16 cellular contexts compared by ENCODE assay signal in genomic region chr2:38556007-38556801, GRCh38. TPM values are rescaled to one million over a fixed set of nuclear protein-coding genes. Genes with fewer than 3 reads are reported as not detected.
DNase-seq lines count a peak whose midpoint lies in the region; ATAC-seq lines count a peak whose summit lies in the region.
"Had no signal": no experiment of that assay in that cellular context is flagged by ENCODE, and none has a peak within 500 bp of the region (broad histone marks: within the 10 kb centered on the region; RNA-seq: fewer than 3 reads in every experiment).

No MANE protein-coding gene starts in this region.

- intact Hi-C loops in activated CD4-positive, alpha-beta memory T cell treated with anti-CD3 and anti-CD28 coated beads for 36 hours (cut with micrococcal nuclease): loop anchor here (2.0 kb wide), 1 partner anchor 17 kb away; no protein-coding TSS in a partner anchor
- intact Hi-C loops in activated T-helper 1 cell treated with anti-CD3 and anti-CD28 coated beads, Interleukin-12 subunit alpha, Interleukin-12 subunit beta, Interleukin-2, Interleukin-4 antibody, amounts not matched to agents 30 ng/mL and 10 ng/mL and 1 ng/mL, durations not matched to agents 14 hours and 24 hours and 36 hours (cut with micrococcal nuclease): no loop called here

- H3K36me3 Mint-ChIP-seq in activated CD4-positive, alpha-beta memory T cell treated with anti-CD3 and anti-CD28 coated beads for 36 hours: peaks cover 18% of the 10 kb centered on the region
- peaks cover 57% of the 10 kb centered on the region for H3K36me3 Mint-ChIP-seq in activated CD4-positive, alpha-beta memory T cell treated with anti-CD3 and anti-CD28 coated beads, Interleukin-2, amount 10 ng/mL, durations not matched to agents 7 days and 5 days (ENCODE audit: low read depth)
- H3K36me3 Mint-ChIP-seq in effector memory CD8-positive, alpha-beta T cell (ENCODE audit: insufficient read depth): peaks cover 4% of the 10 kb centered on the region
- peaks cover 50% of the 10 kb centered on the region for H3K36me3 Mint-ChIP-seq in stimulated activated effector memory CD8-positive, alpha-beta T cell treated with anti-CD3 and anti-CD28 coated beads, Interleukin-12 subunit alpha, Interleukin-12 subunit beta, amount 100 ng/mL, for 72 hours
- H3K36me3 Mint-ChIP-seq in activated T-helper 1 cell treated with anti-CD3 and anti-CD28 coated beads, Interleukin-12 subunit alpha, Interleukin-12 subunit beta, Interleukin-2, Interleukin-4 antibody, amounts not matched to agents 30 ng/mL and 10 ng/mL and 1 ng/mL, durations not matched to agents 14 hours and 24 hours and 36 hours (ENCODE audit: low read depth): peaks cover 33% of the 10 kb centered on the region

- POLR2A ChIA-PET in activated CD4-positive, alpha-beta memory T cell treated with anti-CD3 and anti-CD28 coated beads for 36 hours (lab: Charles Lee): interaction anchor here (1.4 kb wide), 1 partner anchor 10 kb away, joined by 3 read pairs; no protein-coding TSS in a partner anchor
- POLR2A ChIA-PET in activated CD4-positive, alpha-beta memory T cell treated with anti-CD3 and anti-CD28 coated beads, Interleukin-2, amount 10 ng/mL, durations not matched to agents 7 days and 5 days (lab: Charles Lee): interaction anchor here (0.6 to 2.1 kb wide), 3 partner anchors 8 to 195 kb away, joined by 3 to 11 read pairs (median 8); partner anchors contain the start of gene SRSF7

- CTCF ChIA-PET in activated CD4-positive, alpha-beta memory T cell treated with anti-CD3 and anti-CD28 coated beads for 36 hours (lab: Charles Lee): interaction anchor here (0.9 to 4.3 kb wide), 10 partner anchors 13 to 241 kb away, joined by 3 to 20 read pairs (median 6); no protein-coding TSS in a partner anchor
- CTCF ChIA-PET in activated CD4-positive, alpha-beta memory T cell treated with anti-CD3 and anti-CD28 coated beads, Interleukin-2, amount 10 ng/mL, durations not matched to agents 7 days and 5 days (lab: Charles Lee): interaction anchor here (0.6 to 2.1 kb wide), 5 partner anchors 8 to 26 kb away, joined by 3 to 13 read pairs (median 7); no protein-coding TSS in a partner anchor

- peak overlapping the region; percentile 46 for H3K27ac Mint-ChIP-seq in activated CD4-positive, alpha-beta memory T cell treated with anti-CD3 and anti-CD28 coated beads for 36 hours
- no peak overlapping the region for H3K27ac Mint-ChIP-seq in activated CD4-positive, alpha-beta memory T cell treated with anti-CD3 and anti-CD28 coated beads, Interleukin-2, amount 10 ng/mL, durations not matched to agents 7 days and 5 days
- peak overlapping the region; percentile 16 to 45 for H3K27ac Mint-ChIP-seq in effector memory CD8-positive, alpha-beta T cell
- H3K27ac Mint-ChIP-seq in stimulated activated effector memory CD8-positive, alpha-beta T cell treated with anti-CD3 and anti-CD28 coated beads, Interleukin-12 subunit alpha, Interleukin-12 subunit beta, amount 100 ng/mL, for 72 hours: peak overlapping the region; percentile 20
- no peak overlapping the region for H3K27ac Mint-ChIP-seq in activated T-helper 1 cell treated with anti-CD3 and anti-CD28 coated beads, Interleukin-12 subunit alpha, Interleukin-12 subunit beta, Interleukin-2, Interleukin-4 antibody, amounts not matched to agents 30 ng/mL and 10 ng/mL and 1 ng/mL, durations not matched to agents 14 hours and 24 hours and 36 hours
- H3K27ac Mint-ChIP-seq: GM23338, HFFc6 had no signal

- H3K4me3 Mint-ChIP-seq in activated CD4-positive, alpha-beta memory T cell treated with anti-CD3 and anti-CD28 coated beads for 36 hours: no peak overlapping the region
- H3K4me3 Mint-ChIP-seq in activated CD4-positive, alpha-beta memory T cell treated with anti-CD3 and anti-CD28 coated beads, Interleukin-2, amount 10 ng/mL, durations not matched to agents 7 days and 5 days: no peak overlapping the region
- H3K4me3 Mint-ChIP-seq in effector memory CD8-positive, alpha-beta T cell: no peak overlapping the region
- H3K4me3 Mint-ChIP-seq in stimulated activated effector memory CD8-positive, alpha-beta T cell treated with anti-CD3 and anti-CD28 coated beads, Interleukin-12 subunit alpha, Interleukin-12 subunit beta, amount 100 ng/mL, for 72 hours: no peak overlapping the region
- H3K4me3 Mint-ChIP-seq in activated T-helper 1 cell treated with anti-CD3 and anti-CD28 coated beads, Interleukin-12 subunit alpha, Interleukin-12 subunit beta, Interleukin-2, Interleukin-4 antibody, amounts not matched to agents 30 ng/mL and 10 ng/mL and 1 ng/mL, durations not matched to agents 14 hours and 24 hours and 36 hours: no peak overlapping the region
- H3K4me3 Mint-ChIP-seq: CD4-positive, CD25-positive, alpha-beta regulatory T cell; GM23338; HFFc6 had no signal

- no peak for DNase-seq in activated CD4-positive, alpha-beta memory T cell treated with anti-CD3 and anti-CD28 coated beads for 36 hours
- DNase-seq in activated CD4-positive, alpha-beta memory T cell treated with anti-CD3 and anti-CD28 coated beads, Interleukin-2, amount 10 ng/mL, durations not matched to agents 7 days and 5 days: no peak
- DNase-seq in SKM-1 (lab: John Stamatoyannopoulos, UW; ENCODE audit: unreplicated experiment): peak; percentile 26
- DNase-seq in effector memory CD8-positive, alpha-beta T cell: no peak
- DNase-seq in stimulated activated effector memory CD8-positive, alpha-beta T cell treated with anti-CD3 and anti-CD28 coated beads, Interleukin-12 subunit alpha, Interleukin-12 subunit beta, amount 100 ng/mL, for 72 hours (ENCODE audit: low spot score in 2 of 2): no peak
- DNase-seq in activated T-helper 1 cell treated with anti-CD3 and anti-CD28 coated beads, Interleukin-12 subunit alpha, Interleukin-12 subunit beta, Interleukin-2, Interleukin-4 antibody, amounts not matched to agents 30 ng/mL and 10 ng/mL and 1 ng/mL, durations not matched to agents 14 hours and 24 hours and 36 hours (ENCODE audit: low spot score): no peak
- no peak for DNase-seq in activated naive CD4-positive, alpha-beta T cell treated with anti-CD3 and anti-CD28 coated beads, Interleukin-2, amount 50 U/mL, for 16 hours
- DNase-seq: Calu3; CD4-positive, CD25-positive, alpha-beta regulatory T cell; HFFc6; NCI-H1436; NCI-H2029 treated with DMSO at 0.1 percent for 48 hours; NCI-H226; NCI-H526 treated with DMSO at 0.1 percent for 48 hours had no signal

- H3K9me3 Mint-ChIP-seq in activated CD4-positive, alpha-beta memory T cell treated with anti-CD3 and anti-CD28 coated beads for 36 hours: no peaks in the 10 kb centered on the region
- no peaks in the 10 kb centered on the region for H3K9me3 Mint-ChIP-seq in activated CD4-positive, alpha-beta memory T cell treated with anti-CD3 and anti-CD28 coated beads, Interleukin-2, amount 10 ng/mL, durations not matched to agents 7 days and 5 days
- no peaks in the 10 kb centered on the region for H3K9me3 Mint-ChIP-seq in effector memory CD8-positive, alpha-beta T cell
- no peaks in the 10 kb centered on the region for H3K9me3 Mint-ChIP-seq in stimulated activated effector memory CD8-positive, alpha-beta T cell treated with anti-CD3 and anti-CD28 coated beads, Interleukin-12 subunit alpha, Interleukin-12 subunit beta, amount 100 ng/mL, for 72 hours
- H3K9me3 Mint-ChIP-seq in activated T-helper 1 cell treated with anti-CD3 and anti-CD28 coated beads, Interleukin-12 subunit alpha, Interleukin-12 subunit beta, Interleukin-2, Interleukin-4 antibody, amounts not matched to agents 30 ng/mL and 10 ng/mL and 1 ng/mL, durations not matched to agents 14 hours and 24 hours and 36 hours: no peaks in the 10 kb centered on the region
- H3K9me3 Mint-ChIP-seq: CD4-positive, CD25-positive, alpha-beta regulatory T cell; GM23338; HFFc6 had no signal

- no peak for ATAC-seq in effector memory CD8-positive, alpha-beta T cell (replicated peaks)
- no peak for ATAC-seq in stimulated activated effector memory CD8-positive, alpha-beta T cell treated with anti-CD3 and anti-CD28 coated beads, Interleukin-12 subunit alpha, Interleukin-12 subunit beta, amount 100 ng/mL, for 72 hours
- ATAC-seq in HG02970 (IDR thresholded peaks at IDR 0.05; ENCODE audit: low FRiP score, unreplicated experiment): no peak

- H3K4me1 Mint-ChIP-seq in activated CD4-positive, alpha-beta memory T cell treated with anti-CD3 and anti-CD28 coated beads for 36 hours (ENCODE audit: low read depth): peaks cover 15% of the 10 kb centered on the region
- peaks cover 3% of the 10 kb centered on the region for H3K4me1 Mint-ChIP-seq in activated CD4-positive, alpha-beta memory T cell treated with anti-CD3 and anti-CD28 coated beads, Interleukin-2, amount 10 ng/mL, durations not matched to agents 7 days and 5 days
- H3K4me1 Mint-ChIP-seq in effector memory CD8-positive, alpha-beta T cell (ENCODE audit: low read depth in 2 of 2): peaks cover 0 to 3% of the 10 kb centered on the region in 2 donors
- peaks cover 7% of the 10 kb centered on the region for H3K4me1 Mint-ChIP-seq in stimulated activated effector memory CD8-positive, alpha-beta T cell treated with anti-CD3 and anti-CD28 coated beads, Interleukin-12 subunit alpha, Interleukin-12 subunit beta, amount 100 ng/mL, for 72 hours
- peaks cover 23% of the 10 kb centered on the region for H3K4me1 Mint-ChIP-seq in activated T-helper 1 cell treated with anti-CD3 and anti-CD28 coated beads, Interleukin-12 subunit alpha, Interleukin-12 subunit beta, Interleukin-2, Interleukin-4 antibody, amounts not matched to agents 30 ng/mL and 10 ng/mL and 1 ng/mL, durations not matched to agents 14 hours and 24 hours and 36 hours (ENCODE audit: low read depth)

- no peaks in the 10 kb centered on the region for H3K27me3 Mint-ChIP-seq in activated CD4-positive, alpha-beta memory T cell treated with anti-CD3 and anti-CD28 coated beads for 36 hours
- H3K27me3 Mint-ChIP-seq in activated CD4-positive, alpha-beta memory T cell treated with anti-CD3 and anti-CD28 coated beads, Interleukin-2, amount 10 ng/mL, durations not matched to agents 7 days and 5 days: no peaks in the 10 kb centered on the region
- no peaks in the 10 kb centered on the region for H3K27me3 Mint-ChIP-seq in effector memory CD8-positive, alpha-beta T cell
- H3K27me3 Mint-ChIP-seq in activated T-helper 1 cell treated with anti-CD3 and anti-CD28 coated beads, Interleukin-12 subunit alpha, Interleukin-12 subunit beta, Interleukin-2, Interleukin-4 antibody, amounts not matched to agents 30 ng/mL and 10 ng/mL and 1 ng/mL, durations not matched to agents 14 hours and 24 hours and 36 hours (ENCODE audit: insufficient read depth): no peaks in the 10 kb centered on the region
- H3K27me3 Mint-ChIP-seq: CD4-positive, CD25-positive, alpha-beta regulatory T cell had no signal

RNA-seq across cellular contexts. Expression of gene HNRNPLL, which starts 46.5 kb away (rescaled TPM):
- 100 to 1,000 TPM; 106 to 108 TPM for total RNA-seq in activated CD4-positive, alpha-beta memory T cell treated with anti-CD3 and anti-CD28 coated beads for 36 hours
- total RNA-seq in activated CD4-positive, alpha-beta memory T cell treated with anti-CD3 and anti-CD28 coated beads, Interleukin-2, amount 10 ng/mL, durations not matched to agents 7 days and 5 days: 100 to 1,000 TPM; 104 to 119 TPM
- 85.8 and 91.5 TPM in 2 replicates for total RNA-seq in activated T-helper 1 cell treated with anti-CD3 and anti-CD28 coated beads, Interleukin-12 subunit alpha, Interleukin-12 subunit beta, Interleukin-2, Interleukin-4 antibody, amounts not matched to agents 30 ng/mL and 10 ng/mL and 1 ng/mL, durations not matched to agents 14 hours and 24 hours and 36 hours

Comparison
In these comparisons a context has a peak if more than half of its experiments do, and no peak if none do; other contexts are left out.
1. H3K27ac Mint-ChIP-seq: peak in activated CD4-positive, alpha-beta memory T cell treated with anti-CD3 and anti-CD28 coated beads for 36 hours (single experiment), effector memory CD8-positive, alpha-beta T cell (2 of 2) and stimulated activated effector memory CD8-positive, alpha-beta T cell treated with anti-CD3 and anti-CD28 coated beads, Interleukin-12 subunit alpha, Interleukin-12 subunit beta, amount 100 ng/mL, for 72 hours (single experiment); none in activated CD4-positive, alpha-beta memory T cell treated with anti-CD3 and anti-CD28 coated beads, Interleukin-2, amount 10 ng/mL, durations not matched to agents 7 days and 5 days (single experiment) and activated T-helper 1 cell treated with anti-CD3 and anti-CD28 coated beads, Interleukin-12 subunit alpha, Interleukin-12 subunit beta, Interleukin-2, Interleukin-4 antibody, amounts not matched to agents 30 ng/mL and 10 ng/mL and 1 ng/mL, durations not matched to agents 14 hours and 24 hours and 36 hours (single experiment).